ENCODE assay signal across 1 cellular context in genomic region chr1:17355898-17356297, GRCh38.
TF ChIP-seq lines count a peak whose summit lies in the region.

No MANE protein-coding gene starts in this region.

TF ChIP-seq in HepG2, 621 proteins besides CTCF, POLR2A, EP300 and RAD21 (continued from another document):
- TF ChIP-seq ATF6 (CRISPR knock-in tag; conservative IDR thresholded peaks at IDR 0.05), result no peak
- TF ChIP-seq SP5 (CRISPR knock-in tag; IDR thresholded peaks at IDR 0.05; ENCODE audit: borderline replicate concordance, low read depth), result no peak
- no peak for TF ChIP-seq GTF3A (CRISPR knock-in tag; conservative IDR thresholded peaks at IDR 0.05)
- no peak for TF ChIP-seq PREB (CRISPR knock-in tag; IDR thresholded peaks at IDR 0.05)
- no peak for TF ChIP-seq PRDM4 (CRISPR knock-in tag; IDR thresholded peaks at IDR 0.05; ENCODE audit: borderline replicate concordance)
- no peak for TF ChIP-seq BCLAF1 (IDR thresholded peaks at IDR 0.05)
- no peak for TF ChIP-seq ZXDC (CRISPR knock-in tag; IDR thresholded peaks at IDR 0.05)
- no peak for TF ChIP-seq FIP1L1 (IDR thresholded peaks at IDR 0.05; ENCODE audit: borderline replicate concordance, insufficient read depth, low read depth, low read length)
- no peak for TF ChIP-seq ZBED4 (CRISPR knock-in tag; IDR thresholded peaks at IDR 0.05; ENCODE audit: borderline replicate concordance)
- no peak for TF ChIP-seq PLRG1 (conservative IDR thresholded peaks at IDR 0.05)
- no peak for TF ChIP-seq MAX (IDR thresholded peaks at IDR 0.05)
- no peak for TF ChIP-seq PBX3 (CRISPR knock-in tag; IDR thresholded peaks at IDR 0.05; ENCODE audit: borderline replicate concordance)
- no peak for TF ChIP-seq THYN1 (CRISPR knock-in tag; IDR thresholded peaks at IDR 0.05; ENCODE audit: borderline replicate concordance, low read depth)
- TF ChIP-seq ZNF597 (CRISPR knock-in tag; IDR thresholded peaks at IDR 0.05), result no peak
- no peak for TF ChIP-seq NFE2L1 (CRISPR knock-in tag; IDR thresholded peaks at IDR 0.05; ENCODE audit: borderline replicate concordance)
